2 cellular contexts compared by ENCODE assay signal in the genomic region with DNA sequence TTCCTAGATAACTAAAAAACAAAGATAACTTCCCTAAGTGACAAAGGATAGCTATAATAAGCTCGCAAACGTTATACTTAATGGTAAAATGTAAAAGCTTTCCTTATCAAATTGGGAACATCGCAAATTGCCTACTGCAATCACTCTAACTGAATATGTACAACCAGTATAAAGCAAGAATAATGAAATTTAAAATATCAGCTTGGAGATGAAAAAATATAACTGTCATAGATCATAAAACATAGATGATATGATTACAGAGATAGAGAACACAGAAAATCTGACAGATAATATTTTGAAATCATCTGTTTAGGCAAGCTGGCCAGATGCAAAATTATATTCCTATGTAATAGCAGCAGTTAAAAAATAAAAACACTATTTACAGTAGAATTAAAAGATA.
TF ChIP-seq lines count a peak whose summit lies in the region.

No MANE protein-coding gene starts in this region.

TF ChIP-seq in SK-N-SH, 30 proteins besides CTCF, POLR2A, EP300 and RAD21 (continued from another document):
- TF ChIP-seq MXI1 (IDR thresholded peaks at IDR 0.05; ENCODE audit: low read depth, low read length) (no peak), RFX5 (IDR thresholded peaks at IDR 0.05; ENCODE audit: low read length) (no peak), REST (IDR thresholded peaks at IDR 0.05; ENCODE audit: low read depth, low read length) (no peak)

TF ChIP-seq in SK-N-SH treated with all-trans-retinoic acid at 6 μM for 48 hours, 23 proteins besides CTCF, POLR2A, EP300 and RAD21 (continued from another document):
- 0 out of 2 replicates have a peak, but pooled peaks have one; percentile 28 for TF ChIP-seq TSHZ2 (CRISPR knock-in tag; IDR thresholded peaks at IDR 0.05)
- TF ChIP-seq ISL1 (CRISPR knock-in tag; IDR thresholded peaks at IDR 0.05): 0 out of 2 replicates have a peak, but pooled peaks have one; percentile 32
